In genomic region chr1:1746566-1746909, GRCh38 we compare ENCODE assay signal across 8 cellular contexts. TPM values are rescaled to one million over a fixed set of nuclear protein-coding genes. Genes with fewer than 3 reads are reported as not detected.
A peak's percentile ranks its signal among the peaks of the same experiment; 100 is the strongest.
DNase-seq lines count a peak whose midpoint lies in the region; ATAC-seq and TF ChIP-seq lines count a peak whose summit lies in the region.
"Not testable (repeated sequence)": the region's sequence is repeated elsewhere in the genome, so short reads cannot be mapped to it uniquely, and the experiment has no call there.

No MANE protein-coding gene starts in this region.

- H3K27ac Mint-ChIP-seq in activated naive CD8-positive, alpha-beta T cell treated with anti-CD3 and anti-CD28 coated beads, Interleukin-2, amount 50 U/mL, for 24 hours = peak overlapping the region; percentile 89

- intact Hi-C loops in left ventricle myocardium inferior (cut with micrococcal nuclease); transverse colon (cut with DNase I; ENCODE audit: low total_unique reads): not testable (repeated sequence)

- H3K27me3 Mint-ChIP-seq in activated naive CD8-positive, alpha-beta T cell treated with anti-CD3 and anti-CD28 coated beads, Interleukin-2, amount 50 U/mL, for 24 hours = not testable (repeated sequence)

- not testable (repeated sequence) for H3K4me1 Mint-ChIP-seq in activated naive CD8-positive, alpha-beta T cell treated with anti-CD3 and anti-CD28 coated beads, Interleukin-2, amount 50 U/mL, for 24 hours

- in situ Hi-C loops in transverse colon (cut with MboI; ENCODE audit: low pct_ligation_motif_present in 1 of 4, low pct_unique_long_range_greater_than_20kb in 1 of 4, low sequenced_read_pairs in 3 of 4) = not testable (repeated sequence)

- not testable (repeated sequence) for TF ChIP-seq CTCF in Peyer's patch (IDR thresholded peaks at IDR 0.05); left ventricle myocardium inferior (IDR thresholded peaks at IDR 0.05; ENCODE audit: borderline replicate concordance); omental fat pad (IDR thresholded peaks at IDR 0.05); transverse colon (IDR thresholded peaks at IDR 0.05)

- not testable (repeated sequence) for H3K36me3 Mint-ChIP-seq in activated naive CD8-positive, alpha-beta T cell treated with anti-CD3 and anti-CD28 coated beads, Interleukin-2, amount 50 U/mL, for 24 hours (ENCODE audit: low read depth)

- no CpG with 5 or more reads among the region's 35 CpGs for WGBS in transverse colon (ENCODE audit: low coverage in 1 of 2), 2 donors

- H3K4me3 ChIP-seq in Peyer's patch (peak overlapping the region in 3 of 4 donors; percentile 47 to 61 (median 53)), left ventricle myocardium inferior (peak overlapping the region; percentile 69), transverse colon (peak overlapping the region in 2 of 4 donors; percentile 49 to 53)

- not testable (repeated sequence) for H3K9me3 Mint-ChIP-seq in activated naive CD8-positive, alpha-beta T cell treated with anti-CD3 and anti-CD28 coated beads, Interleukin-2, amount 50 U/mL, for 24 hours

- peak overlapping the region; percentile 79 for H3K4me3 Mint-ChIP-seq in activated naive CD8-positive, alpha-beta T cell treated with anti-CD3 and anti-CD28 coated beads, Interleukin-2, amount 50 U/mL, for 24 hours

- not testable (repeated sequence) for H3K4me1 ChIP-seq in Peyer's patch, left ventricle myocardium inferior, transverse colon

- H3K9me3 ChIP-seq in Peyer's patch; left ventricle myocardium inferior (replicated peaks); transverse colon: not testable (repeated sequence)

- not testable (repeated sequence) for H3K27me3 ChIP-seq in Peyer's patch; left ventricle myocardium inferior (ENCODE audit: low read depth); transverse colon

- H3K36me3 ChIP-seq in Peyer's patch, left ventricle myocardium inferior, transverse colon: not testable (repeated sequence)

- H3K27ac ChIP-seq in Peyer's patch (peak overlapping the region in 3 of 4 donors; percentile 87 to 91 (median 88)), left ventricle myocardium inferior (replicated peaks) (peak overlapping the region; percentile 96), transverse colon (peak overlapping the region; percentile 68 to 95 (median 89))

- ATAC-seq in GM18861 (IDR thresholded peaks at IDR 0.05; ENCODE audit: unreplicated experiment) (peak; percentile 62), GM21717 (IDR thresholded peaks at IDR 0.05; ENCODE audit: unreplicated experiment) (peak; percentile 77), HG03103 (IDR thresholded peaks at IDR 0.05; ENCODE audit: low read depth, unreplicated experiment) (peak; percentile 68), omental fat pad (ENCODE audit: low FRiP score) (peak; percentile 93)
- peak; percentile 85 for ATAC-seq in activated naive CD8-positive, alpha-beta T cell treated with anti-CD3 and anti-CD28 coated beads, Interleukin-2, amount 50 U/mL, for 24 hours

- not testable (repeated sequence) for TF ChIP-seq POLR2A in Peyer's patch (IDR thresholded peaks at IDR 0.05); transverse colon (IDR thresholded peaks at IDR 0.05)

- DNase-seq in Peyer's patch; activated naive CD8-positive, alpha-beta T cell treated with anti-CD3 and anti-CD28 coated beads, Interleukin-2, amount 50 U/mL, for 24 hours; left ventricle myocardium inferior; omental fat pad (ENCODE audit: low spot score); transverse colon: not testable (repeated sequence)

- not testable (repeated sequence) for TF ChIP-seq EP300 in transverse colon (IDR thresholded peaks at IDR 0.05; ENCODE audit: low read depth)

RNA-seq across cellular contexts. Expression of gene CDK11A, which starts 22.4 kb away (rescaled TPM):
- total RNA-seq in Peyer's patch = 100 to 1,000 TPM; 129 to 269 (median 199) TPM
- total RNA-seq in left ventricle myocardium inferior = 21.7 TPM
- 10 to 100 TPM; 25.0 to 77.7 (median 39.0) TPM for total RNA-seq in omental fat pad
- total RNA-seq in transverse colon = 100 to 1,000 TPM in 2 of 4 donors, 10 to 100 TPM in 2; 52.9 to 250 (median 161) TPM

RNA-seq across cellular contexts. Expression of gene NADK, which starts 31.7 kb away (rescaled TPM):
- total RNA-seq in Peyer's patch (100 to 1,000 TPM; 115 to 210 (median 162) TPM), left ventricle myocardium inferior (25.3 TPM), omental fat pad (100 to 1,000 TPM in 3 of 4 donors, 10 to 100 TPM in 1; 97.2 to 136 (median 114) TPM), transverse colon (100 to 1,000 TPM; 129 to 191 (median 152) TPM)

RNA-seq across cellular contexts. Expression of gene SLC35E2B, which starts 53.9 kb away (rescaled TPM):
- 100 to 1,000 TPM in 2 of 4 donors, 10 to 100 TPM in 2; 76.9 to 132 (median 103) TPM for total RNA-seq in Peyer's patch
- total RNA-seq in left ventricle myocardium inferior = 20.2 TPM
- total RNA-seq in omental fat pad = 10 to 100 TPM; 22.1 to 52.9 (median 36.0) TPM
- 100 to 1,000 TPM in 2 of 4 donors, 10 to 100 TPM in 2; 63.4 to 202 (median 83.9) TPM for total RNA-seq in transverse colon
